In the genomic region with DNA sequence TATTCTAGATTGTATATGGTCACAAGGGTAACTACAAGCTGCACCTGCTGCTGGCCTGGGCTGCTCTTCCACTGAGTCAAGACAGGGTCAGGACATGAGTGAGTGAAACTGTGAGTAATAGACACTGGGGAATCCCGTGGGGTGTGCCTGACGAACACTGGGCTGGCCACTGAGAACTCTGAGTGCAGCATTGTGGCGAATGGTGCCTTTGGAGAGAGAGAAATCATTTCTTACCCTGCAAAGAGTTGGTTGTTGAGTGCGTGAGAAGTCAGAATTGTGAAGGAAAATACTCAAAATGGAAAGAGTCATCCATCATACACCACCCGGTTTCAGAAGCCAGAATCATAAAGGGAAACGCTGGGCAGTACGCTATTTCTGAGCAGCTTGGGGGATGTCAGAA, we compare ENCODE assay signal across 11 cellular contexts. TPM values are rescaled to one million over a fixed set of nuclear protein-coding genes. Genes with fewer than 3 reads are reported as not detected.
A peak's percentile ranks its signal among the peaks of the same experiment; 100 is the strongest.
DNase-seq lines count a peak whose midpoint lies in the region; ATAC-seq and TF ChIP-seq lines count a peak whose summit lies in the region.
"Had no signal": no experiment of that assay in that cellular context is flagged by ENCODE, and none has a peak within 500 bp of the region (broad histone marks: within the 10 kb centered on the region; RNA-seq: fewer than 3 reads in every experiment).

No MANE protein-coding gene starts in this region.

- no peaks in the 10 kb centered on the region for H3K9me2 ChIP-seq in hepatocyte (replicated peaks; ENCODE audit: insufficient read depth)

- no peaks in the 10 kb centered on the region for H3K36me3 ChIP-seq in hepatocyte (replicated peaks; ENCODE audit: insufficient read depth, low read depth)

- no peak overlapping the region for H2AFZ ChIP-seq in hepatocyte

- peaks cover 25% of the 10 kb centered on the region for H3K27me3 Mint-ChIP-seq in activated T-cell treated with anti-CD3 and anti-CD28 coated beads, Interleukin-2, amount 50 U/mL, for 72 hours (ENCODE audit: low read depth)

- no peaks in the 10 kb centered on the region for H3K27me3 ChIP-seq in hepatocyte

- peak; percentile 45 for DNase-seq in COLO829 (ENCODE audit: low spot score)
- DNase-seq in GM19238 (ENCODE audit: insufficient read length, low spot score), result peak; percentile 14
- peak; percentile 84 to 89 for DNase-seq in activated T-cell treated with anti-CD3 and anti-CD28 coated beads, Interleukin-2, amount 50 U/mL, for 72 hours
- DNase-seq in hepatocyte (ENCODE audit: low spot score), result no peak
- DNase-seq in SHP77 (lab: John Stamatoyannopoulos, UW), result no peak
- DNase-seq in germinal center (ENCODE audit: low spot score), result no peak
- no peak for DNase-seq in NCI-H1930 (lab: John Stamatoyannopoulos, UW)
- DNase-seq: DMS153, erythroblast, occipital lobe had no signal

- peak overlapping the region; percentile 57 to 65 for H3K4me3 Mint-ChIP-seq in activated T-cell treated with anti-CD3 and anti-CD28 coated beads, Interleukin-2, amount 50 U/mL, for 72 hours

- no peaks in the 10 kb centered on the region for H3K9me3 Mint-ChIP-seq in activated T-cell treated with anti-CD3 and anti-CD28 coated beads, Interleukin-2, amount 50 U/mL, for 72 hours

- H3K27ac ChIP-seq in hepatocyte, result no peak overlapping the region

- H3K4me3 ChIP-seq in hepatocyte, result no peak overlapping the region

- no peak for TF ChIP-seq CTCF in hepatocyte (IDR thresholded peaks at IDR 0.05; ENCODE audit: poor library complexity)

- H3K36me3 Mint-ChIP-seq in activated T-cell treated with anti-CD3 and anti-CD28 coated beads, Interleukin-2, amount 50 U/mL, for 72 hours (ENCODE audit: insufficient read depth in 2 of 2), result peaks cover 2 to 3% of the 10 kb centered on the region in 2 donors

- peaks cover 37% of the 10 kb centered on the region for H3K4me1 Mint-ChIP-seq in activated T-cell treated with anti-CD3 and anti-CD28 coated beads, Interleukin-2, amount 50 U/mL, for 72 hours (ENCODE audit: low read depth)

- H3K79me2 ChIP-seq in hepatocyte, result no peaks in the 10 kb centered on the region

- H3K9me3 ChIP-seq in hepatocyte (ENCODE audit: low read depth), result no peaks in the 10 kb centered on the region

- WGBS in hepatocyte (ENCODE audit: low lambda C conversion rate, missing lambda C conversion rate), result 96% methylated on average over 7 of the region's 7 CpGs

- peak overlapping the region; percentile 86 for H3K27ac Mint-ChIP-seq in activated T-cell treated with anti-CD3 and anti-CD28 coated beads, Interleukin-2, amount 50 U/mL, for 72 hours

- H4K20me1 ChIP-seq in hepatocyte (ENCODE audit: insufficient read depth, poor library complexity, severe bottlenecking), result no peaks in the 10 kb centered on the region

- peak; percentile 99 for ATAC-seq in HG02981 (IDR thresholded peaks at IDR 0.05; ENCODE audit: unreplicated experiment)
- peak; percentile 98 to 99 for ATAC-seq in activated T-cell treated with anti-CD3 and anti-CD28 coated beads, Interleukin-2, amount 50 U/mL, for 72 hours (replicated peaks in 1 of 2)

- H3K4me2 ChIP-seq in hepatocyte, result no peak overlapping the region

- no peaks in the 10 kb centered on the region for H3K4me1 ChIP-seq in hepatocyte (ENCODE audit: insufficient read depth)

RNA-seq across cellular contexts. Expression of gene LSM6, which starts 43.1 kb away (rescaled TPM):
- total RNA-seq in activated T-cell treated with anti-CD3 and anti-CD28 coated beads, Interleukin-2, amount 50 U/mL, for 72 hours, result 10 to 100 TPM; 54.6 to 55.1 TPM
- total RNA-seq in hepatocyte, result 53.6 and 75.5 TPM in 2 replicates
- 48.6 and 51.0 TPM in 2 replicates for polyA plus RNA-seq in hepatocyte

Comparison
In these comparisons a context has a peak if more than half of its experiments do, and no peak if none do; other contexts are left out.
1. DNase-seq: peak in COLO829 (single experiment), GM19238 (single experiment) and activated T-cell treated with anti-CD3 and anti-CD28 coated beads, Interleukin-2, amount 50 U/mL, for 72 hours (2 of 2); none in hepatocyte (single experiment), SHP77 (0 of 2), germinal center (single experiment) and NCI-H1930 (0 of 2).